25 cellular contexts compared by ENCODE assay signal in the genomic region with DNA sequence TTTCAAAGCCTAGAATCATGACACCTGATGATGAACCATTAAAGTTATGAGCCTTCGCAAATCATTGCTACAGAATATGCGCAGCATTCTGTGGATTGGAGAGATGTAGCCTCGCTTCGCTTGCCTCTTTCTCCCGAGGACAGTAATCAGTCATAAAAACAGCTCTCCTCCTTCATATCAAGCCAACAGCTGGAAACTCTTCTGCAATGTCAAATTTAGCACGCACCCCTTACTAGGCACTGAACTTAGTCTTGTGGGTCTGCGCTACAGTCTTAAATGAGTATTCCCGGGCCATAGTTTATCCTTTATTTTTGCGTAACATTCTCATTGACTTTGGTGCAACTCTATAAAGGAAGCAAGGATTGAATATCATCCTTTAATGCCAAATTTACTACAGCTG.
"Had no signal": no experiment of that assay in that cellular context is flagged by ENCODE, and none has a peak within 500 bp of the region (broad histone marks: within the 10 kb centered on the region; RNA-seq: fewer than 3 reads in every experiment).

No MANE protein-coding gene starts in this region.

- H3K36me3 ChIP-seq: ascending aorta, heart right ventricle, transverse colon, uterus, WERI-Rb-1 had no signal

- H3K4me1 ChIP-seq: ascending aorta, transverse colon, uterus had no signal

- ATAC-seq: activated CD8-positive, alpha-beta T cell treated with anti-CD3 and anti-CD28 coated beads, Interleukin-2, amount 10 ng/mL, durations not matched to agents 7 days and 5 days; activated naive CD4-positive, alpha-beta T cell treated with anti-CD3 and anti-CD28 coated beads, Interleukin-2, amount 50 U/mL, for 72 hours; left colon; natural killer cell; sciatic nerve; stimulated activated memory B cell treated with anti-CD40 and anti-IgM and Interleukin-4, amounts not matched to agents 10 μg/mL and 1 μg/mL and 100 μg/mL, for 72 hours; T-cell had no signal

- DNase-seq: activated CD4-positive, alpha-beta T cell treated with anti-CD3 and anti-CD28 coated beads for 1 hour; activated CD4-positive, alpha-beta T cell treated with anti-CD3 and anti-CD28 coated beads, Interleukin-2, amount 50 U/mL, for 1 hour; activated CD8-positive, alpha-beta T cell treated with anti-CD3 and anti-CD28 coated beads, Interleukin-2, amount 10 ng/mL, durations not matched to agents 7 days and 5 days; activated T-cell treated with anti-CD3 and anti-CD28 coated beads, Interleukin-2, amount 50 U/mL, for 1 hour; heart right ventricle; left colon; natural killer cell; occipital lobe; small intestine; stimulated activated CD4-positive, alpha-beta T cell treated with anti-CD3 and anti-CD28 coated beads, Interleukin-15, amount 100 ng/mL, for 24 hours; T-cell; transverse colon; uterus; WERI-Rb-1 had no signal

- H3K27ac Mint-ChIP-seq: activated CD8-positive, alpha-beta T cell treated with anti-CD3 and anti-CD28 coated beads, Interleukin-2, amount 10 ng/mL, durations not matched to agents 7 days and 5 days; activated naive CD4-positive, alpha-beta T cell treated with anti-CD3 and anti-CD28 coated beads, Interleukin-2, amount 50 U/mL, for 72 hours; natural killer cell; stimulated activated memory B cell treated with anti-CD40 and anti-IgM and Interleukin-4, amounts not matched to agents 10 μg/mL and 1 μg/mL and 100 μg/mL, for 72 hours; T-cell; T-helper 2 cell treated with Interferon-gamma antibody and Interleukin-4, amounts not matched to agents 5 μg/mL and 100 μg/mL, for 36 hours had no signal

- H3K9me3 Mint-ChIP-seq: activated naive CD4-positive, alpha-beta T cell treated with anti-CD3 and anti-CD28 coated beads, Interleukin-2, amount 50 U/mL, for 72 hours; stimulated activated memory B cell treated with anti-CD40 and anti-IgM and Interleukin-4, amounts not matched to agents 10 μg/mL and 1 μg/mL and 100 μg/mL, for 72 hours; T-helper 2 cell treated with Interferon-gamma antibody and Interleukin-4, amounts not matched to agents 5 μg/mL and 100 μg/mL, for 36 hours had no signal

- H3K4me3 Mint-ChIP-seq: activated CD8-positive, alpha-beta T cell treated with anti-CD3 and anti-CD28 coated beads, Interleukin-2, amount 10 ng/mL, durations not matched to agents 7 days and 5 days; central memory CD8-positive, alpha-beta T cell; natural killer cell; stimulated activated memory B cell treated with anti-CD40 and anti-IgM and Interleukin-4, amounts not matched to agents 10 μg/mL and 1 μg/mL and 100 μg/mL, for 72 hours; T-cell; T-helper 2 cell treated with Interferon-gamma antibody and Interleukin-4, amounts not matched to agents 5 μg/mL and 100 μg/mL, for 36 hours had no signal

- H3K9me3 ChIP-seq: ascending aorta, heart right ventricle, transverse colon, uterus had no signal

- H3K27me3 Mint-ChIP-seq: central memory CD8-positive, alpha-beta T cell; stimulated activated memory B cell treated with anti-CD40 and anti-IgM and Interleukin-4, amounts not matched to agents 10 μg/mL and 1 μg/mL and 100 μg/mL, for 72 hours; T-cell had no signal

- H3K4me3 ChIP-seq: ascending aorta, lung, transverse colon, uterus had no signal

- H3K27ac ChIP-seq: ascending aorta, epithelial cell of prostate, transverse colon, uterus, WERI-Rb-1 had no signal

- FAIRE-seq: colon, keratinocyte, small intestine, TTC549 had no signal

- H3K4me1 Mint-ChIP-seq: central memory CD8-positive, alpha-beta T cell; natural killer cell; stimulated activated memory B cell treated with anti-CD40 and anti-IgM and Interleukin-4, amounts not matched to agents 10 μg/mL and 1 μg/mL and 100 μg/mL, for 72 hours; T-cell had no signal

- H3K27me3 ChIP-seq: ascending aorta, heart right ventricle, transverse colon, uterus had no signal

- H3K36me3 Mint-ChIP-seq: activated naive CD4-positive, alpha-beta T cell treated with anti-CD3 and anti-CD28 coated beads, Interleukin-2, amount 50 U/mL, for 72 hours; natural killer cell; stimulated activated memory B cell treated with anti-CD40 and anti-IgM and Interleukin-4, amounts not matched to agents 10 μg/mL and 1 μg/mL and 100 μg/mL, for 72 hours; T-cell had no signal
